ENCODE assay signal across 17 cellular contexts in genomic region chr9:79325501-79325900, GRCh38.
DNase-seq lines count a peak whose midpoint lies in the region; ATAC-seq, FAIRE-seq and TF ChIP-seq lines count a peak whose summit lies in the region.
"Had no signal": no experiment of that assay in that cellular context is flagged by ENCODE, and none has a peak within 500 bp of the region (broad histone marks: within the 10 kb centered on the region; RNA-seq: fewer than 3 reads in every experiment).

No MANE protein-coding gene starts in this region.

- DNase-seq in AG04449 (ENCODE audit: low read depth, low spot score) (peak; percentile 29), HFFc6 (peak; percentile 17), astrocyte (ENCODE audit: low read depth) (peak; percentile 56), kidney epithelial cell (ENCODE audit: low read depth) (peak; percentile 55), Right ventricle myocardium superior (no peak)
- DNase-seq: 8988T, Calu3, DMS79, GF-D8, NCI-H1436, NCI-H2029 treated with DMSO at 0.1 percent for 48 hours, NCI-H524, Peyer's patch, SIG-M5 had no signal

- H3K27me3 Mint-ChIP-seq in HFFc6 (ENCODE audit: insufficient read depth) (no peaks in the 10 kb centered on the region), astrocyte (ENCODE audit: low read depth, unreplicated experiment) (no peaks in the 10 kb centered on the region)

- H4K20me1 ChIP-seq in astrocyte (ENCODE audit: insufficient read depth, low read length) = no peaks in the 10 kb centered on the region

- POLR2A ChIA-PET in AG04449 (lab: Yijun Ruan, JAX) = no interaction called here

- ATAC-seq in GM21529 (IDR thresholded peaks at IDR 0.05; ENCODE audit: unreplicated experiment) (no peak), GM19395 (IDR thresholded peaks at IDR 0.05; ENCODE audit: unreplicated experiment) (no peak), gastroesophageal sphincter (no peak), Right ventricle myocardium superior (ENCODE audit: poor library complexity) (no peak)

- H3K4me3 ChIP-seq in AG04449 (ENCODE audit: low read depth, low read length) (no peak overlapping the region), astrocyte (ENCODE audit: insufficient read depth, low read depth, low read length) (no peak overlapping the region), kidney epithelial cell (ENCODE audit: low read depth, low read length) (no peak overlapping the region), gastroesophageal sphincter (no peak overlapping the region)
- H3K4me3 ChIP-seq: Peyer's patch had no signal

- no peak overlapping the region for H3K9ac ChIP-seq in astrocyte (ENCODE audit: low read length)

- H3K79me2 ChIP-seq in astrocyte (ENCODE audit: insufficient read depth, low read length) = no peaks in the 10 kb centered on the region

- H3K27ac Mint-ChIP-seq in HFFc6 (peak overlapping the region; percentile 47; the same call in 1 of the 2 replicates), astrocyte (ENCODE audit: unreplicated experiment) (no peak overlapping the region)

- TF ChIP-seq POLR2A in gastroesophageal sphincter (IDR thresholded peaks at IDR 0.05) = no peak

- intact Hi-C loops in Right ventricle myocardium superior (cut with DNase I) = no loop called here

- FAIRE-seq in astrocyte (lab: Jason Lieb, UNC) = peak; percentile 75

- no peak for TF ChIP-seq EP300 in gastroesophageal sphincter (IDR thresholded peaks at IDR 0.05)

- H3K4me1 Mint-ChIP-seq in HFFc6 (ENCODE audit: low read depth) = peaks cover 39% of the 10 kb centered on the region
- H3K4me1 Mint-ChIP-seq in astrocyte (ENCODE audit: low read depth, unreplicated experiment) = peaks cover 6% of the 10 kb centered on the region

- no peak for TF ChIP-seq CTCF in AG04449 (IDR thresholded peaks at IDR 0.05; ENCODE audit: insufficient read depth, low read length, missing control alignments)
- no peak for TF ChIP-seq CTCF in HFFc6 (IDR thresholded peaks at IDR 0.05)
- TF ChIP-seq CTCF in astrocyte (IDR thresholded peaks at IDR 0.05; ENCODE audit: insufficient read depth, low read depth, low read length) = no peak
- TF ChIP-seq CTCF in kidney epithelial cell (IDR thresholded peaks at IDR 0.05; ENCODE audit: insufficient read depth, low read length, poor library complexity, severe bottlenecking) = no peak
- TF ChIP-seq CTCF in gastroesophageal sphincter (IDR thresholded peaks at IDR 0.05) = no peak

- H3K27me3 ChIP-seq in astrocyte (ENCODE audit: insufficient read depth, low read length) (no peaks in the 10 kb centered on the region), kidney epithelial cell (ENCODE audit: control insufficient read depth, insufficient read depth, low read length) (no peaks in the 10 kb centered on the region), gastroesophageal sphincter (no peaks in the 10 kb centered on the region)
- H3K27me3 ChIP-seq: Peyer's patch had no signal

- 65 to 84% methylated on average over 3 of the region's 3 CpGs for WGBS in gastroesophageal sphincter (ENCODE audit: low coverage in 1 of 2), 2 donors

- H3K36me3 Mint-ChIP-seq in HFFc6 (ENCODE audit: low read depth) (no peaks in the 10 kb centered on the region), astrocyte (ENCODE audit: low read depth, unreplicated experiment) (no peaks in the 10 kb centered on the region)

- H3K4me3 Mint-ChIP-seq in HFFc6 (peak overlapping the region; percentile 61), astrocyte (ENCODE audit: unreplicated experiment) (no peak overlapping the region)

- H3K36me3 ChIP-seq in astrocyte (ENCODE audit: insufficient read depth, low read length) (no peaks in the 10 kb centered on the region), kidney epithelial cell (ENCODE audit: control insufficient read depth, insufficient read depth, low read length) (no peaks in the 10 kb centered on the region), gastroesophageal sphincter (no peaks in the 10 kb centered on the region)
- H3K36me3 ChIP-seq: Peyer's patch had no signal

- H2AFZ ChIP-seq in astrocyte (ENCODE audit: low read depth, low read length) = no peak overlapping the region

- H3K4me2 ChIP-seq in astrocyte (ENCODE audit: low read length) = peak overlapping the region; percentile 8

- CTCF ChIA-PET in AG04449 (lab: Yijun Ruan, JAX) = interaction anchor here (1.4 kb wide), 1 partner anchor 16 kb away, joined by 3 read pairs; no protein-coding TSS in a partner anchor

- no peak overlapping the region for H3K27ac ChIP-seq in astrocyte (ENCODE audit: low read depth, low read length)
- no peak overlapping the region for H3K27ac ChIP-seq in gastroesophageal sphincter
- H3K27ac ChIP-seq: Peyer's patch had no signal

- no peaks in the 10 kb centered on the region for H3K9me3 ChIP-seq in astrocyte (ENCODE audit: insufficient read depth, low read depth, low read length)
- H3K9me3 ChIP-seq in gastroesophageal sphincter = no peaks in the 10 kb centered on the region
- H3K9me3 ChIP-seq: Peyer's patch had no signal

- H3K9me3 Mint-ChIP-seq in HFFc6 = no peaks in the 10 kb centered on the region
- H3K9me3 Mint-ChIP-seq in astrocyte (ENCODE audit: unreplicated experiment) = peaks cover 2% of the 10 kb centered on the region

- H3K4me1 ChIP-seq in astrocyte (ENCODE audit: insufficient read depth, low read length) = no peaks in the 10 kb centered on the region
- no peaks in the 10 kb centered on the region for H3K4me1 ChIP-seq in gastroesophageal sphincter
- H3K4me1 ChIP-seq: Peyer's patch had no signal
